In genomic region chr9:38208206-38208901, GRCh38 we compare ENCODE assay signal across 1 cellular context.
TF ChIP-seq lines count a peak whose summit lies in the region.

No MANE protein-coding gene starts in this region.

TF ChIP-seq in K562, 482 proteins besides CTCF, POLR2A, EP300 and RAD21 (continued from another document):
- TF ChIP-seq TFAP4 (CRISPR knock-in tag; IDR thresholded peaks at IDR 0.05; ENCODE audit: borderline replicate concordance) (no peak), NR2C2 (CRISPR knock-in tag; IDR thresholded peaks at IDR 0.05) (no peak), NR2C2 (tag; IDR thresholded peaks at IDR 0.05) (peak; percentile 71), JUND (IDR thresholded peaks at IDR 0.05; ENCODE audit: borderline replicate concordance, low read depth, low read length) (no peak), JUND (tag; IDR thresholded peaks at IDR 0.05; ENCODE audit: borderline replicate concordance, low read depth, low read length) (peak; percentile 58; the same call in 1 of the 3 replicates), RAD51 (IDR thresholded peaks at IDR 0.05; ENCODE audit: borderline replicate concordance, low read depth) (peak; percentile 72), CREM (IDR thresholded peaks at IDR 0.05; ENCODE audit: low read depth) (no peak), PHB2 (IDR thresholded peaks at IDR 0.05; ENCODE audit: low read depth) (no peak), ZNF398 (CRISPR knock-in tag; IDR thresholded peaks at IDR 0.05) (no peak), NR3C1 (CRISPR knock-in tag; IDR thresholded peaks at IDR 0.05) (no peak), SETDB1 (IDR thresholded peaks at IDR 0.05; ENCODE audit: low read length) (peak; percentile 28), DDX20 (tag; IDR thresholded peaks at IDR 0.05; ENCODE audit: low read depth) (no peak), ZNF324 (CRISPR knock-in tag; IDR thresholded peaks at IDR 0.05) (no peak), FOXO4 (CRISPR knock-in tag; IDR thresholded peaks at IDR 0.05) (no peak), SAP30 (IDR thresholded peaks at IDR 0.05; ENCODE audit: borderline replicate concordance, insufficient read depth, low read depth, low read length, poor library complexity, severe bottlenecking) (no peak)
